ENCODE assay signal across 2 cellular contexts in the genomic region with DNA sequence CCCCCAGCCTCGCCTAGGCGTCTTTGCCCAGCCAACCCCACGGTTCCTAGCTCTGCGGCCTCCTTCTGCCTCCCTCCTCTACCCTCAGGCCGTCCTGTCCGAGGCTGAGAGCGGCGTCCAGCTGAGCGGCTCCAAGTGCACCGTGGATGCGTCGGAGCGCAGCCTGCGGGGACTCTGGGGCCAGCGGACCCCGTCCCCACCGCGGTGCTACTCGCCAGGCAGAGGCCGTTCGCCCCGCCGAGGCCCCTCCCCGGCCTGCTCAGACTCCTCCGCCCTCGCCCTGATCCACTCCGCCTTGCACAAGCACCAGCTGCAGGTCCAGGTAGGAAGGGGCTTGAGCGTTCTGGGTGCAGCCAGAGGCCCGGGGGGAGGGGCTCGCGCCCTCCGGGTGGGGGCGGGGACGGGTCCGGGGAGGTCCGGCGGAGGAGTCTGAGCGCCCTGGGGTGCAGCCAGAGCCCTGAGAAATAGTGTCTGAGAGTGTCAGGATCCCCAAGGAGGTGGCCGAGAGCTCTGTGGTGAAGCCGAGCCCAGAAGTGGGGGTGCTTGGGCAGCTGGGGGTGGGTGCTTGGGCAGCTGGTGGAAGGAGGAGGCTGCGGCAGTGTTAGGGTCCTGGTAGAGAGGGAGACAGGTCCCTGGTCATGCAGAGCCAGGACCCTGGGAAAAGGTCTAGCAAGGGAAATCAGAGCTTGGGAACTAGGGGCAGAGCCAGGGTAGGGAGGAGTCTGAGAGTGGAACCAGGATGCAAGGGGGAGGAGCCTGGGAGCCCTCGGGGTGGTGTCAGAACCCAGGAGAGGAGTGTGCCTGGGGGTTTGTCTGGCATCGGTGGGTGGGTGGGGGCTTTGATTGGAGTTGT.
TF ChIP-seq lines count a peak whose summit lies in the region.

No MANE protein-coding gene starts in this region.

TF ChIP-seq in SK-N-SH, 30 proteins besides CTCF, POLR2A, EP300 and RAD21 (continued from another document):
- TF ChIP-seq, protein P1, sequence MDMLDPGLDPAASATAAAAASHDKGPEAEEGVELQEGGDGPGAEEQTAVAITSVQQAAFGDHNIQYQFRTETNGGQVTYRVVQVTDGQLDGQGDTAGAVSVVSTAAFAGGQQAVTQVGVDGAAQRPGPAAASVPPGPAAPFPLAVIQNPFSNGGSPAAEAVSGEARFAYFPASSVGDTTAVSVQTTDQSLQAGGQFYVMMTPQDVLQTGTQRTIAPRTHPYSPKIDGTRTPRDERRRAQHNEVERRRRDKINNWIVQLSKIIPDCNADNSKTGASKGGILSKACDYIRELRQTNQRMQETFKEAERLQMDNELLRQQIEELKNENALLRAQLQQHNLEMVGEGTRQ (IDR thresholded peaks at IDR 0.05; ENCODE audit: borderline replicate concordance, low read depth, low read length): no peak
- TF ChIP-seq CHD2 (IDR thresholded peaks at IDR 0.05; ENCODE audit: low read length, partially characterized antibody) (no peak), MEF2A (IDR thresholded peaks at IDR 0.05; ENCODE audit: borderline replicate concordance, low read depth) (no peak), RXRA (IDR thresholded peaks at IDR 0.05; ENCODE audit: borderline replicate concordance, low read depth) (no peak), POLR2AphosphoS5 (IDR thresholded peaks at IDR 0.05; ENCODE audit: low read depth, low read length) (no peak), FOXJ3 (CRISPR knock-in tag; IDR thresholded peaks at IDR 0.05) (no peak), JUND (IDR thresholded peaks at IDR 0.05) (no peak), YY1 (IDR thresholded peaks at IDR 0.05; ENCODE audit: low read depth) (no peak)
- TF ChIP-seq, protein P2, sequence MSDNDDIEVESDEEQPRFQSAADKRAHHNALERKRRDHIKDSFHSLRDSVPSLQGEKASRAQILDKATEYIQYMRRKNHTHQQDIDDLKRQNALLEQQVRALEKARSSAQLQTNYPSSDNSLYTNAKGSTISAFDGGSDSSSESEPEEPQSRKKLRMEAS (IDR thresholded peaks at IDR 0.05; ENCODE audit: low read depth): no peak
- TF ChIP-seq, protein P3, sequence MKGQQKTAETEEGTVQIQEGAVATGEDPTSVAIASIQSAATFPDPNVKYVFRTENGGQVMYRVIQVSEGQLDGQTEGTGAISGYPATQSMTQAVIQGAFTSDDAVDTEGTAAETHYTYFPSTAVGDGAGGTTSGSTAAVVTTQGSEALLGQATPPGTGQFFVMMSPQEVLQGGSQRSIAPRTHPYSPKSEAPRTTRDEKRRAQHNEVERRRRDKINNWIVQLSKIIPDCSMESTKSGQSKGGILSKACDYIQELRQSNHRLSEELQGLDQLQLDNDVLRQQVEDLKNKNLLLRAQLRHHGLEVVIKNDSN (IDR thresholded peaks at IDR 0.05; ENCODE audit: borderline replicate concordance, low read depth): no peak
- TF ChIP-seq, protein P4, sequence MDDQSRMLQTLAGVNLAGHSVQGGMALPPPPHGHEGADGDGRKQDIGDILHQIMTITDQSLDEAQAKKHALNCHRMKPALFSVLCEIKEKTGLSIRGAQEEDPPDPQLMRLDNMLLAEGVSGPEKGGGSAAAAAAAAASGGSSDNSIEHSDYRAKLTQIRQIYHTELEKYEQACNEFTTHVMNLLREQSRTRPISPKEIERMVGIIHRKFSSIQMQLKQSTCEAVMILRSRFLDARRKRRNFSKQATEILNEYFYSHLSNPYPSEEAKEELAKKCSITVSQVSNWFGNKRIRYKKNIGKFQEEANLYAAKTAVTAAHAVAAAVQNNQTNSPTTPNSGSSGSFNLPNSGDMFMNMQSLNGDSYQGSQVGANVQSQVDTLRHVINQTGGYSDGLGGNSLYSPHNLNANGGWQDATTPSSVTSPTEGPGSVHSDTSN (IDR thresholded peaks at IDR 0.05): no peak
TF ChIP-seq in SK-N-SH: peak in this region for 0.

TF ChIP-seq in SK-N-SH treated with all-trans-retinoic acid at 6 μM for 48 hours, 23 proteins besides CTCF, POLR2A, EP300 and RAD21 (continued from another document):
- TF ChIP-seq, protein P5, sequence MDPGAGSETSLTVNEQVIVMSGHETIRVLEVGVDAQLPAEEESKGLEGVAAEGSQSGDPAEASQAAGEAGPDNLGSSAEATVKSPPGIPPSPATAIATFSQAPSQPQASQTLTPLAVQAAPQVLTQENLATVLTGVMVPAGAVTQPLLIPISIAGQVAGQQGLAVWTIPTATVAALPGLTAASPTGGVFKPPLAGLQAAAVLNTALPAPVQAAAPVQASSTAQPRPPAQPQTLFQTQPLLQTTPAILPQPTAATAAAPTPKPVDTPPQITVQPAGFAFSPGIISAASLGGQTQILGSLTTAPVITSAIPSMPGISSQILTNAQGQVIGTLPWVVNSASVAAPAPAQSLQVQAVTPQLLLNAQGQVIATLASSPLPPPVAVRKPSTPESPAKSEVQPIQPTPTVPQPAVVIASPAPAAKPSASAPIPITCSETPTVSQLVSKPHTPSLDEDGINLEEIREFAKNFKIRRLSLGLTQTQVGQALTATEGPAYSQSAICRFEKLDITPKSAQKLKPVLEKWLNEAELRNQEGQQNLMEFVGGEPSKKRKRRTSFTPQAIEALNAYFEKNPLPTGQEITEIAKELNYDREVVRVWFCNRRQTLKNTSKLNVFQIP (CRISPR knock-in tag; IDR thresholded peaks at IDR 0.05; ENCODE audit: borderline replicate concordance, low read depth): no peak
- TF ChIP-seq CSDC2 (CRISPR knock-in tag; IDR thresholded peaks at IDR 0.05) (no peak), OSR1 (CRISPR knock-in tag; IDR thresholded peaks at IDR 0.05) (no peak), PPARA (CRISPR knock-in tag; IDR thresholded peaks at IDR 0.05; ENCODE audit: borderline replicate concordance) (no peak), ZFP30 (CRISPR knock-in tag; IDR thresholded peaks at IDR 0.05) (no peak), ESRRG (CRISPR knock-in tag; IDR thresholded peaks at IDR 0.05) (no peak), GLIS3 (CRISPR knock-in tag; IDR thresholded peaks at IDR 0.05) (no peak), BACH2 (CRISPR knock-in tag; IDR thresholded peaks at IDR 0.05; ENCODE audit: borderline replicate concordance) (no peak), ZNF8 (CRISPR knock-in tag; IDR thresholded peaks at IDR 0.05) (no peak), RARB (CRISPR knock-in tag; IDR thresholded peaks at IDR 0.05) (no peak)
- TF ChIP-seq, protein P6, sequence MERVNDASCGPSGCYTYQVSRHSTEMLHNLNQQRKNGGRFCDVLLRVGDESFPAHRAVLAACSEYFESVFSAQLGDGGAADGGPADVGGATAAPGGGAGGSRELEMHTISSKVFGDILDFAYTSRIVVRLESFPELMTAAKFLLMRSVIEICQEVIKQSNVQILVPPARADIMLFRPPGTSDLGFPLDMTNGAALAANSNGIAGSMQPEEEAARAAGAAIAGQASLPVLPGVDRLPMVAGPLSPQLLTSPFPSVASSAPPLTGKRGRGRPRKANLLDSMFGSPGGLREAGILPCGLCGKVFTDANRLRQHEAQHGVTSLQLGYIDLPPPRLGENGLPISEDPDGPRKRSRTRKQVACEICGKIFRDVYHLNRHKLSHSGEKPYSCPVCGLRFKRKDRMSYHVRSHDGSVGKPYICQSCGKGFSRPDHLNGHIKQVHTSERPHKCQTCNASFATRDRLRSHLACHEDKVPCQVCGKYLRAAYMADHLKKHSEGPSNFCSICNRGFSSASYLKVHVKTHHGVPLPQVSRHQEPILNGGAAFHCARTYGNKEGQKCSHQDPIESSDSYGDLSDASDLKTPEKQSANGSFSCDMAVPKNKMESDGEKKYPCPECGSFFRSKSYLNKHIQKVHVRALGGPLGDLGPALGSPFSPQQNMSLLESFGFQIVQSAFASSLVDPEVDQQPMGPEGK (CRISPR knock-in tag; IDR thresholded peaks at IDR 0.05; ENCODE audit: borderline replicate concordance): no peak
